In the genomic region with DNA sequence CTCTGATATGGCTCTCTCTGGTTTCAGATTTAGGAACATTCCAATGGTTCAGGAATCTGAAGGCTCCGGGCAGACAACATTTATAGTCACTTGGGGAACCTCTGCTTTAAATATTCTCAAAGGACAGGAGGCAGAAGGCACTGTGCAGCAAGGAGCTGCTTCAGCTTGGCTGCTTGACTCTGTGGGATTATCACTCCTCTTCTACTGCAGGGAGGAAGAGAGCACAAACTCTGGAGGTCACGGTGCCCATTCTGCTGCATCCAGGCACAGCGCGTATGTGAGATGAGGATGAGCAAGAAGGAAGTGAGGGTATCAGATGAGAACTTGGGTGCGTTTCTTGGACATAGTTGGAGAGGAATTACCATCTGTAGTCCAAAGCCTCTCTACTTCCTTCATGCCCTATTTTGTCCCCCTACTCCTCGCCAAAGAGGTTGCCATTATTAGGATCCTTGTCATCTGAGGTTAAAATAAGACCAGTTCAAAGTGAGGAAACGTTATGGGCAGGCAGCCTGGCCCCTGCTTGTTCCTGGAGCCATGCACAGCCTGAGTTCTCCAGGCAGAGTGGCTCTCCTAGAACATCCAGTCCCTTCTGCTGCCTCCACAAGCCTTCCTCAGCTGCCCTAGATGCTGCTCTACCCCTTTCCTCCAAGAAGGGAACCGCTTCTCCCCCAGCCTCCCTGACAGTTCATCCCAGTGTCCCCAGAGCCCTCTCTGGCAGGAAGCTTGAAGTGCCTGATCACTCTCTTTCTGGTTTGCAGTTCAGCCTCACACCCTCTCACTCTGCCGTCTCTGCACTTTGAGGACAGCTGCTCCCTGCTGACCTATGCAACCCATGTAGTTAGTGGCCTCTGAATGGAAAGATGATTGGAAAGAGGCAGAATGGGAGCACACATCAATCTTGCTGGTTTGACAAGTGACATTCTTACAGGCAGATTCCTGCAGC, we compare ENCODE assay signal across 1 cellular context.
TF ChIP-seq lines count a peak whose summit lies in the region.

No MANE protein-coding gene starts in this region.

TF ChIP-seq in GM23338, 12 proteins besides CTCF, POLR2A, EP300 and RAD21 (continued from another document):
- TF ChIP-seq, protein P1, sequence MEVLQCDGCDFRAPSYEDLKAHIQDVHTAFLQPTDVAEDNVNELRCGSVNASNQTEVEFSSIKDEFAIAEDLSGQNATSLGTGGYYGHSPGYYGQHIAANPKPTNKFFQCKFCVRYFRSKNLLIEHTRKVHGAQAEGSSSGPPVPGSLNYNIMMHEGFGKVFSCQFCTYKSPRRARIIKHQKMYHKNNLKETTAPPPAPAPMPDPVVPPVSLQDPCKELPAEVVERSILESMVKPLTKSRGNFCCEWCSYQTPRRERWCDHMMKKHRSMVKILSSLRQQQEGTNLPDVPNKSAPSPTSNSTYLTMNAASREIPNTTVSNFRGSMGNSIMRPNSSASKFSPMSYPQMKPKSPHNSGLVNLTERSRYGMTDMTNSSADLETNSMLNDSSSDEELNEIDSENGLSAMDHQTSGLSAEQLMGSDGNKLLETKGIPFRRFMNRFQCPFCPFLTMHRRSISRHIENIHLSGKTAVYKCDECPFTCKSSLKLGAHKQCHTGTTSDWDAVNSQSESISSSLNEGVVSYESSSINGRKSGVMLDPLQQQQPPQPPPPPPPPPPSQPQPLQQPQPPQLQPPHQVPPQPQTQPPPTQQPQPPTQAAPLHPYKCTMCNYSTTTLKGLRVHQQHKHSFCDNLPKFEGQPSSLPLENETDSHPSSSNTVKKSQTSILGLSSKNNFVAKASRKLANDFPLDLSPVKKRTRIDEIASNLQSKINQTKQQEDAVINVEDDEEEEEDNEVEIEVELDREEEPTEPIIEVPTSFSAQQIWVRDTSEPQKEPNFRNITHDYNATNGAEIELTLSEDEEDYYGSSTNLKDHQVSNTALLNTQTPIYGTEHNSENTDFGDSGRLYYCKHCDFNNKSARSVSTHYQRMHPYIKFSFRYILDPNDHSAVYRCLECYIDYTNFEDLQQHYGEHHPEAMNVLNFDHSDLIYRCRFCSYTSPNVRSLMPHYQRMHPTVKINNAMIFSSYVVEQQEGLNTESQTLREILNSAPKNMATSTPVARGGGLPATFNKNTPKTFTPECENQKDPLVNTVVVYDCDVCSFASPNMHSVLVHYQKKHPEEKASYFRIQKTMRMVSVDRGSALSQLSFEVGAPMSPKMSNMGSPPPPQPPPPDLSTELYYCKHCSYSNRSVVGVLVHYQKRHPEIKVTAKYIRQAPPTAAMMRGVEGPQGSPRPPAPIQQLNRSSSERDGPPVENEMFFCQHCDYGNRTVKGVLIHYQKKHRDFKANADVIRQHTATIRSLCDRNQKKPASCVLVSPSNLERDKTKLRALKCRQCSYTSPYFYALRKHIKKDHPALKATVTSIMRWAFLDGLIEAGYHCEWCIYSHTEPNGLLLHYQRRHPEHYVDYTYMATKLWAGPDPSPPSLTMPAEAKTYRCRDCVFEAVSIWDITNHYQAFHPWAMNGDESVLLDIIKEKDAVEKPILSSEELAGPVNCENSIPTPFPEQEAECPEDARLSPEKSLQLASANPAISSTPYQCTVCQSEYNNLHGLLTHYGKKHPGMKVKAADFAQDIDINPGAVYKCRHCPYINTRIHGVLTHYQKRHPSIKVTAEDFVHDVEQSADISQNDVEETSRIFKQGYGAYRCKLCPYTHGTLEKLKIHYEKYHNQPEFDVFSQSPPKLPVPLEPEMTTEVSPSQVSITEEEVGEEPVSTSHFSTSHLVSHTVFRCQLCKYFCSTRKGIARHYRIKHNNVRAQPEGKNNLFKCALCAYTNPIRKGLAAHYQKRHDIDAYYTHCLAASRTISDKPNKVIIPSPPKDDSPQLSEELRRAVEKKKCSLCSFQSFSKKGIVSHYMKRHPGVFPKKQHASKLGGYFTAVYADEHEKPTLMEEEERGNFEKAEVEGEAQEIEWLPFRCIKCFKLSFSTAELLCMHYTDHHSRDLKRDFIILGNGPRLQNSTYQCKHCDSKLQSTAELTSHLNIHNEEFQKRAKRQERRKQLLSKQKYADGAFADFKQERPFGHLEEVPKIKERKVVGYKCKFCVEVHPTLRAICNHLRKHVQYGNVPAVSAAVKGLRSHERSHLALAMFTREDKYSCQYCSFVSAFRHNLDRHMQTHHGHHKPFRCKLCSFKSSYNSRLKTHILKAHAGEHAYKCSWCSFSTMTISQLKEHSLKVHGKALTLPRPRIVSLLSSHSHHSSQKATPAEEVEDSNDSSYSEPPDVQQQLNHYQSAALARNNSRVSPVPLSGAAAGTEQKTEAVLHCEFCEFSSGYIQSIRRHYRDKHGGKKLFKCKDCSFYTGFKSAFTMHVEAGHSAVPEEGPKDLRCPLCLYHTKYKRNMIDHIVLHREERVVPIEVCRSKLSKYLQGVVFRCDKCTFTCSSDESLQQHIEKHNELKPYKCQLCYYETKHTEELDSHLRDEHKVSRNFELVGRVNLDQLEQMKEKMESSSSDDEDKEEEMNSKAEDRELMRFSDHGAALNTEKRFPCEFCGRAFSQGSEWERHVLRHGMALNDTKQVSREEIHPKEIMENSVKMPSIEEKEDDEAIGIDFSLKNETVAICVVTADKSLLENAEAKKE (CRISPR knock-in tag; IDR thresholded peaks at IDR 0.05) = no peak
- no peak for TF ChIP-seq STAT1 (IDR thresholded peaks at IDR 0.05; ENCODE audit: unreplicated experiment)
- TF ChIP-seq, protein P2, sequence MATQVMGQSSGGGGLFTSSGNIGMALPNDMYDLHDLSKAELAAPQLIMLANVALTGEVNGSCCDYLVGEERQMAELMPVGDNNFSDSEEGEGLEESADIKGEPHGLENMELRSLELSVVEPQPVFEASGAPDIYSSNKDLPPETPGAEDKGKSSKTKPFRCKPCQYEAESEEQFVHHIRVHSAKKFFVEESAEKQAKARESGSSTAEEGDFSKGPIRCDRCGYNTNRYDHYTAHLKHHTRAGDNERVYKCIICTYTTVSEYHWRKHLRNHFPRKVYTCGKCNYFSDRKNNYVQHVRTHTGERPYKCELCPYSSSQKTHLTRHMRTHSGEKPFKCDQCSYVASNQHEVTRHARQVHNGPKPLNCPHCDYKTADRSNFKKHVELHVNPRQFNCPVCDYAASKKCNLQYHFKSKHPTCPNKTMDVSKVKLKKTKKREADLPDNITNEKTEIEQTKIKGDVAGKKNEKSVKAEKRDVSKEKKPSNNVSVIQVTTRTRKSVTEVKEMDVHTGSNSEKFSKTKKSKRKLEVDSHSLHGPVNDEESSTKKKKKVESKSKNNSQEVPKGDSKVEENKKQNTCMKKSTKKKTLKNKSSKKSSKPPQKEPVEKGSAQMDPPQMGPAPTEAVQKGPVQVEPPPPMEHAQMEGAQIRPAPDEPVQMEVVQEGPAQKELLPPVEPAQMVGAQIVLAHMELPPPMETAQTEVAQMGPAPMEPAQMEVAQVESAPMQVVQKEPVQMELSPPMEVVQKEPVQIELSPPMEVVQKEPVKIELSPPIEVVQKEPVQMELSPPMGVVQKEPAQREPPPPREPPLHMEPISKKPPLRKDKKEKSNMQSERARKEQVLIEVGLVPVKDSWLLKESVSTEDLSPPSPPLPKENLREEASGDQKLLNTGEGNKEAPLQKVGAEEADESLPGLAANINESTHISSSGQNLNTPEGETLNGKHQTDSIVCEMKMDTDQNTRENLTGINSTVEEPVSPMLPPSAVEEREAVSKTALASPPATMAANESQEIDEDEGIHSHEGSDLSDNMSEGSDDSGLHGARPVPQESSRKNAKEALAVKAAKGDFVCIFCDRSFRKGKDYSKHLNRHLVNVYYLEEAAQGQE (IDR thresholded peaks at IDR 0.05; ENCODE audit: unreplicated experiment) = no peak
- TF ChIP-seq ZNF114 (CRISPR knock-in tag; IDR thresholded peaks at IDR 0.05) = no peak
- TF ChIP-seq ZNF331 (CRISPR knock-in tag; IDR thresholded peaks at IDR 0.05; ENCODE audit: low read depth) = no peak
- no peak for TF ChIP-seq EZH2phosphoT487 (IDR thresholded peaks at IDR 0.05; ENCODE audit: unreplicated experiment)
- TF ChIP-seq, protein P3, sequence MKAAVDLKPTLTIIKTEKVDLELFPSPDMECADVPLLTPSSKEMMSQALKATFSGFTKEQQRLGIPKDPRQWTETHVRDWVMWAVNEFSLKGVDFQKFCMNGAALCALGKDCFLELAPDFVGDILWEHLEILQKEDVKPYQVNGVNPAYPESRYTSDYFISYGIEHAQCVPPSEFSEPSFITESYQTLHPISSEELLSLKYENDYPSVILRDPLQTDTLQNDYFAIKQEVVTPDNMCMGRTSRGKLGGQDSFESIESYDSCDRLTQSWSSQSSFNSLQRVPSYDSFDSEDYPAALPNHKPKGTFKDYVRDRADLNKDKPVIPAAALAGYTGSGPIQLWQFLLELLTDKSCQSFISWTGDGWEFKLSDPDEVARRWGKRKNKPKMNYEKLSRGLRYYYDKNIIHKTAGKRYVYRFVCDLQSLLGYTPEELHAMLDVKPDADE (IDR thresholded peaks at IDR 0.05) = no peak
- TF ChIP-seq CREB1 (CRISPR knock-in tag; IDR thresholded peaks at IDR 0.05; ENCODE audit: low read depth) = no peak
- TF ChIP-seq EZH2 (IDR thresholded peaks at IDR 0.05; ENCODE audit: low read depth, unreplicated experiment) = no peak
- TF ChIP-seq JUNB (IDR thresholded peaks at IDR 0.05; ENCODE audit: unreplicated experiment) = no peak
- TF ChIP-seq POLR2AphosphoS5 (IDR thresholded peaks at IDR 0.05; ENCODE audit: low read depth) = no peak
